21 cellular contexts compared by ENCODE assay signal in the genomic region with DNA sequence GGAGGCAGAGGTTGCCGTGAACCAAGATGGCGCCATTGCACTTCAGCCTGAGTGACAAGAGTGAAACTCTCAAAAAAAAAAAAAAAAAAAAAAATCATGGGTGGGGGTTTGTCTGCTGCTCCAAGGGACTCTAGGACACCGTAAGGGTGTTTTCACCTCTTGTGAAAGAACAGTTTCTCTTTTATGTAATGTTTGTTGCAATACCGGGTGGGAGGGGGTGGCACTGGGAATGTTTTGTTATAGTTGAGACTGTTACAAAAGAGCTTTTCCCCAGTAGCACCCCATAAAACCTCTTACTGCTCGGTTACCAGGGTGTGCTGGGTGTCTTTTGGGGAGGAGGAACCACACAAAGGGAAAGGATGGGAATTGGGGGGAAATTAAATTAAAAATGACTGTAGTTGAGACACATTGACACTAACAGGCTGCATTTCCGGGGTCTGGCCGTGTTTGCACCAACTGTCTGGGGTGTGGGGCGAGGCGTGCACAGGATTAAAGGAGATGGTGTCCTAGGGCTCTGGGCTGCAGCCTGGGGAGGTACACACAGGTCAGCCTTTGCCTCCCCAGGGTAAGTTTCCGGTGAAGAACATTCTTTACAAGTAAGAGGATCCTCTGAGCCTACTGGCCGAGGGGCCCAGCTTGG. TPM values are rescaled to one million over a fixed set of nuclear protein-coding genes. Genes with fewer than 3 reads are reported as not detected.
DNase-seq lines count a peak whose midpoint lies in the region; ATAC-seq and TF ChIP-seq lines count a peak whose summit lies in the region.
"Had no signal": no experiment of that assay in that cellular context is flagged by ENCODE, and none has a peak within 500 bp of the region (broad histone marks: within the 10 kb centered on the region; RNA-seq: fewer than 3 reads in every experiment).

No MANE protein-coding gene starts in this region.

- H3K4me3 ChIP-seq in mammary epithelial cell (replicated peaks in 1 of 3; ENCODE audit: insufficient read depth in 1 of 3, low read depth in 2 of 3, low read length in 3 of 3) (no peak overlapping the region), coronary artery (peak overlapping the region; percentile 60)
- H3K4me3 ChIP-seq in naive thymus-derived CD4-positive, alpha-beta T cell (ENCODE audit: low read length): no peak overlapping the region
- H3K4me3 ChIP-seq: body of pancreas, uterus had no signal

- peak; percentile 36 for ATAC-seq in naive thymus-derived CD4-positive, alpha-beta T cell
- no peak for ATAC-seq in GM19328 (IDR thresholded peaks at IDR 0.05; ENCODE audit: unreplicated experiment)
- ATAC-seq: activated CD4-positive, alpha-beta T cell treated with anti-CD3 and anti-CD28 coated beads for 36 hours; body of pancreas; left colon had no signal

- no peaks in the 10 kb centered on the region for H3K27me3 Mint-ChIP-seq in MCF 10A (ENCODE audit: insufficient read depth, unreplicated experiment)
- peaks cover 0 to 28% (median 20%) of the 10 kb centered on the region in 5 donors for H3K27me3 Mint-ChIP-seq in naive thymus-derived CD4-positive, alpha-beta T cell

- no peak overlapping the region for H3K9ac ChIP-seq in mammary epithelial cell (ENCODE audit: insufficient read depth, low read length)

- peaks cover 28% of the 10 kb centered on the region for H3K4me1 ChIP-seq in mammary epithelial cell (ENCODE audit: insufficient read depth, low read length)
- no peaks in the 10 kb centered on the region for H3K4me1 ChIP-seq in naive thymus-derived CD4-positive, alpha-beta T cell (ENCODE audit: control insufficient read depth in 2 of 2, insufficient read depth in 2 of 2, low read length in 2 of 2)
- H3K4me1 ChIP-seq: body of pancreas, uterus had no signal

- intact Hi-C loops in MCF 10A (cut with micrococcal nuclease) (no loop called here), mammary epithelial cell (cut with micrococcal nuclease) (no loop called here)
- intact Hi-C loops in naive thymus-derived CD4-positive, alpha-beta T cell (cut with micrococcal nuclease): no loop called here

- H3K27ac Mint-ChIP-seq in MCF 10A (ENCODE audit: low read depth, unreplicated experiment): no peak overlapping the region
- H3K27ac Mint-ChIP-seq in naive thymus-derived CD4-positive, alpha-beta T cell: no peak overlapping the region
- H3K27ac Mint-ChIP-seq: activated CD4-positive, alpha-beta T cell treated with anti-CD3 and anti-CD28 coated beads for 36 hours; activated naive CD8-positive, alpha-beta T cell treated with anti-CD3 and anti-CD28 coated beads for 36 hours had no signal

- H3K4me3 Mint-ChIP-seq in MCF 10A (ENCODE audit: unreplicated experiment): no peak overlapping the region
- peak overlapping the region in 1 of 10 donors; percentile 23 for H3K4me3 Mint-ChIP-seq in naive thymus-derived CD4-positive, alpha-beta T cell
- H3K4me3 Mint-ChIP-seq: activated CD4-positive, alpha-beta T cell treated with anti-CD3 and anti-CD28 coated beads for 36 hours; activated naive CD8-positive, alpha-beta T cell treated with anti-CD3 and anti-CD28 coated beads for 36 hours had no signal

- dilution Hi-C loops in mammary epithelial cell (cut with HindIII; ENCODE audit: low sequenced_read_pairs): loop anchor here (5.0 kb wide), 1 partner anchor 53 kb away; no protein-coding TSS in a partner anchor

- CTCF ChIA-PET in MCF 10A (lab: Yijun Ruan, JAX) (interaction anchor here (0.6 to 1.0 kb wide), 4 partner anchors 12 to 460 kb away, joined by 3 to 4 read pairs (median 3); no protein-coding TSS in a partner anchor), mammary epithelial cell (lab: Charles Lee; ENCODE audit: low non-redundant PET) (no interaction called here)
- CTCF ChIA-PET in naive thymus-derived CD4-positive, alpha-beta T cell (lab: Charles Lee): interaction anchor here (0.8 kb wide), 1 partner anchor 340 kb away, joined by 4 read pairs; a partner anchor contains a TSS

- H3K36me3 Mint-ChIP-seq in MCF 10A (ENCODE audit: insufficient read depth, unreplicated experiment): peaks cover 11% of the 10 kb centered on the region
- no peaks in the 10 kb centered on the region for H3K36me3 Mint-ChIP-seq in naive thymus-derived CD4-positive, alpha-beta T cell
- H3K36me3 Mint-ChIP-seq: activated naive CD8-positive, alpha-beta T cell treated with anti-CD3 and anti-CD28 coated beads for 36 hours had no signal

- WGBS in mammary epithelial cell (ENCODE audit: low coverage, missing lambda C conversion rate): 49% methylated on average over 9 of the region's 11 CpGs

- no peak overlapping the region for H3K4me2 ChIP-seq in mammary epithelial cell (ENCODE audit: insufficient read depth, low read depth, low read length)

- no peaks in the 10 kb centered on the region for H4K20me1 ChIP-seq in mammary epithelial cell (ENCODE audit: insufficient read depth, low read length)

- TF ChIP-seq CTCF in MCF 10A (IDR thresholded peaks at IDR 0.05; ENCODE audit: unreplicated experiment) (no peak), mammary epithelial cell (conservative IDR thresholded peaks at IDR 0.05 in 1 of 2, IDR thresholded peaks at IDR 0.05 in 1 of 2; ENCODE audit: extremely low read depth in 1 of 2, insufficient read depth in 1 of 2, low read depth in 1 of 2, low read length in 2 of 2) (no peak), coronary artery (IDR thresholded peaks at IDR 0.05) (no peak)

- POLR2A ChIA-PET in MCF 10A (lab: Yijun Ruan, JAX): interaction anchor here (0.6 to 1.3 kb wide), 4 partner anchors 55 to 1509 kb away, joined by 3 read pairs; no protein-coding TSS in a partner anchor
- POLR2A ChIA-PET in naive thymus-derived CD4-positive, alpha-beta T cell (lab: Charles Lee): no interaction called here

- H3K27ac ChIP-seq in mammary epithelial cell (ENCODE audit: insufficient read depth, low read depth, low read length) (no peak overlapping the region), coronary artery (peak overlapping the region in 1 of 2 donors; percentile 64)
- no peak overlapping the region for H3K27ac ChIP-seq in naive thymus-derived CD4-positive, alpha-beta T cell (ENCODE audit: low read depth, low read length)
- H3K27ac ChIP-seq: body of pancreas, C4-2B, uterus had no signal

- H3K9me3 ChIP-seq in mammary epithelial cell (replicated peaks; ENCODE audit: insufficient read depth, low read length): no peaks in the 10 kb centered on the region
- H3K9me3 ChIP-seq in naive thymus-derived CD4-positive, alpha-beta T cell (ENCODE audit: control insufficient read depth in 2 of 3, low read length in 3 of 3): no peaks in the 10 kb centered on the region
- H3K9me3 ChIP-seq: body of pancreas, uterus had no signal

- no peaks in the 10 kb centered on the region for H3K36me3 ChIP-seq in mammary epithelial cell (ENCODE audit: insufficient read depth, low read length)
- no peaks in the 10 kb centered on the region for H3K36me3 ChIP-seq in naive thymus-derived CD4-positive, alpha-beta T cell (ENCODE audit: control insufficient read depth in 2 of 3, insufficient read depth in 3 of 3, low read length in 3 of 3)
- H3K36me3 ChIP-seq: uterus had no signal

- BruUV-seq in MCF 10A (replicated peaks; lab: Mats Ljungman, UMichigan) (no TSS peak), mammary epithelial cell (replicated peaks; lab: Mats Ljungman, UMichigan) (no TSS peak)

- H3K27me3 ChIP-seq in mammary epithelial cell (ENCODE audit: insufficient read depth, low read length): no peaks in the 10 kb centered on the region
- H3K27me3 ChIP-seq in naive thymus-derived CD4-positive, alpha-beta T cell (ENCODE audit: control insufficient read depth in 2 of 2, insufficient read depth in 2 of 2, low read length in 2 of 2): no peaks in the 10 kb centered on the region
- H3K27me3 ChIP-seq: body of pancreas, uterus had no signal

- in situ Hi-C loops in mammary epithelial cell (cut with MboI; ENCODE audit: low sequenced_read_pairs in 2 of 2) (loop anchor here (5.0 to 10.0 kb wide), 3 partner anchors 263 to 466 kb away; a partner anchor contains a TSS), ACHN (cut with HindIII; ENCODE audit: low pct_ligation_motif_present, low pct_unique_long_range_greater_than_20kb, low sequenced_read_pairs) (no loop called here)

- no peaks in the 10 kb centered on the region for H3K79me2 ChIP-seq in mammary epithelial cell (ENCODE audit: insufficient read depth, low read length)

- H3K4me1 Mint-ChIP-seq in MCF 10A (ENCODE audit: insufficient read depth, unreplicated experiment): peaks cover 21% of the 10 kb centered on the region
- H3K4me1 Mint-ChIP-seq in naive thymus-derived CD4-positive, alpha-beta T cell: peaks cover 0 to 13% (median 0%) of the 10 kb centered on the region in 7 donors
- H3K4me1 Mint-ChIP-seq: activated CD4-positive, alpha-beta T cell treated with anti-CD3 and anti-CD28 coated beads for 36 hours; activated naive CD8-positive, alpha-beta T cell treated with anti-CD3 and anti-CD28 coated beads for 36 hours had no signal

- no peak overlapping the region for H2AFZ ChIP-seq in mammary epithelial cell (ENCODE audit: low read depth, low read length)

- peak; percentile 36 for DNase-seq in MCF 10A (ENCODE audit: unreplicated experiment)
- DNase-seq in mammary epithelial cell: no peak
- no peak for DNase-seq in coronary artery (ENCODE audit: low spot score)
- DNase-seq in naive thymus-derived CD4-positive, alpha-beta T cell: no peak
- no peak for DNase-seq in ACHN
- DNase-seq in GM03348 (ENCODE audit: low spot score): no peak
- no peak for DNase-seq in activated effector memory CD4-positive, alpha-beta T cell treated with anti-CD3 and anti-CD28 coated beads, Interleukin-2, amount 50 U/mL, for 16 hours
- DNase-seq: activated CD4-positive, alpha-beta T cell treated with anti-CD3 and anti-CD28 coated beads for 36 hours; activated naive CD8-positive, alpha-beta T cell treated with anti-CD3 and anti-CD28 coated beads for 36 hours; DMS 273 treated with DMSO at 0.1 percent for 48 hours; KBM-7; left colon; NCI-H1105; NCI-H510A; stimulated activated CD4-positive, alpha-beta T cell treated with anti-CD3 and anti-CD28 coated beads, Interleukin-12 subunit alpha, Interleukin-12 subunit beta, amount 100 ng/mL, for 4 hours; uterus had no signal

- H3K9me3 Mint-ChIP-seq in MCF 10A (ENCODE audit: unreplicated experiment): no peaks in the 10 kb centered on the region
- no peaks in the 10 kb centered on the region for H3K9me3 Mint-ChIP-seq in naive thymus-derived CD4-positive, alpha-beta T cell
- H3K9me3 Mint-ChIP-seq: activated naive CD8-positive, alpha-beta T cell treated with anti-CD3 and anti-CD28 coated beads for 36 hours had no signal

RNA-seq across cellular contexts. Expression of a gene that starts 1.6 kb away (rescaled TPM):
- total RNA-seq in MCF 10A (2022) (not detected in 2 replicates), mammary epithelial cell (under 1 TPM in 1 of 2 donors, not detected in 1; 0.17 TPM)
- polyA plus RNA-seq in mammary epithelial cell: not detected
- not detected for polyA minus RNA-seq in mammary epithelial cell
- total RNA-seq in naive thymus-derived CD4-positive, alpha-beta T cell: 10 to 100 TPM in 1 of 5 experiments, 1 to 10 TPM in 1, under 1 TPM in 3; 0.51 to 40.3 (median 0.77) TPM
- under 1 TPM; 0.03 to 0.06 TPM for polyA plus RNA-seq in naive thymus-derived CD4-positive, alpha-beta T cell
- total RNA-seq: glomerular endothelial cell, RPMI7951 had no signal
